ENCODE assay signal across 23 cellular contexts in genomic region chr3:125302932-125303331, GRCh38.
A peak's percentile ranks its signal among the peaks of the same experiment; 100 is the strongest.
DNase-seq lines count a peak whose midpoint lies in the region; ATAC-seq and TF ChIP-seq lines count a peak whose summit lies in the region.
"Had no signal": no experiment of that assay in that cellular context is flagged by ENCODE, and none has a peak within 500 bp of the region (broad histone marks: within the 10 kb centered on the region; RNA-seq: fewer than 3 reads in every experiment).

No MANE protein-coding gene starts in this region.

- peaks cover 20% of the 10 kb centered on the region for H3F3A ChIP-seq in SK-N-SH (replicated peaks; ENCODE audit: insufficient read depth)

- H3K36me3 ChIP-seq in fibroblast of lung (ENCODE audit: control insufficient read depth, insufficient read depth, low read length) (peaks cover 4% of the 10 kb centered on the region), SK-N-SH (replicated peaks in 1 of 2; ENCODE audit: control insufficient read depth in 1 of 2, insufficient read depth in 2 of 2, low read length in 1 of 2) (peaks cover 0 to 14% of the 10 kb centered on the region in 2 experiments), left ventricle myocardium inferior (peaks cover 7% of the 10 kb centered on the region)

- H3K4me3 Mint-ChIP-seq in HFFc6 (peak overlapping the region; percentile 5; the same call in 1 of the 2 replicates), neural crest cell (no peak overlapping the region)

- H3K4me2 ChIP-seq in fibroblast of lung (ENCODE audit: extremely low read depth, insufficient read depth, low read length) (no peak overlapping the region), SK-N-SH (no peak overlapping the region)

- H3K9ac ChIP-seq in fibroblast of lung (ENCODE audit: insufficient read depth, low read length) (no peak overlapping the region), SK-N-SH (no peak overlapping the region)

- H4K20me1 ChIP-seq in fibroblast of lung (ENCODE audit: control insufficient read depth, extremely low read depth, insufficient read depth, low read length) (no peaks in the 10 kb centered on the region), SK-N-SH (ENCODE audit: insufficient read depth) (no peaks in the 10 kb centered on the region)

- H3K27ac ChIP-seq in fibroblast of lung (ENCODE audit: insufficient read depth, low read length) (peak overlapping the region; percentile 44), SK-N-SH (ENCODE audit: low read depth in 2 of 2, low read length in 1 of 2) (no peak overlapping the region), left ventricle myocardium inferior (replicated peaks) (no peak overlapping the region)
- H3K27ac ChIP-seq: HL-60, RWPE1 had no signal

- H3K4me1 Mint-ChIP-seq in HFFc6 (ENCODE audit: low read depth) = peaks cover 63% of the 10 kb centered on the region
- H3K4me1 Mint-ChIP-seq in neural crest cell = no peaks in the 10 kb centered on the region

- H3K36me3 Mint-ChIP-seq in HFFc6 (ENCODE audit: low read depth) (peaks cover 35% of the 10 kb centered on the region), neural crest cell (ENCODE audit: low read depth) (peaks cover 20% of the 10 kb centered on the region)

- 94% methylated on average over 3 of the region's 3 CpGs for WGBS in SK-N-SH (ENCODE audit: low lambda C conversion rate)

- POLR2A ChIA-PET in SK-N-SH (lab: Yijun Ruan, JAX) = no interaction called here

- no peaks in the 10 kb centered on the region for H3K9me3 Mint-ChIP-seq in HFFc6
- H3K9me3 Mint-ChIP-seq in neural crest cell = peaks cover 2% of the 10 kb centered on the region

- H3K27me3 Mint-ChIP-seq in HFFc6 (ENCODE audit: insufficient read depth) (0 out of 2 replicates have a peak, but pooled peaks cover 2% of the 10 kb centered on the region), neural crest cell (ENCODE audit: low read depth) (no peaks in the 10 kb centered on the region)
- H3K27me3 Mint-ChIP-seq: CD4-positive, alpha-beta memory T cell had no signal

- TF ChIP-seq RAD21 in SK-N-SH (IDR thresholded peaks at IDR 0.05; ENCODE audit: low read length) = no peak

- no peak for TF ChIP-seq EP300 in SK-N-SH (IDR thresholded peaks at IDR 0.05; ENCODE audit: borderline replicate concordance in 1 of 2, low read depth in 1 of 2, low read length in 1 of 2)

- peak overlapping the region; percentile 73 for H3K27ac Mint-ChIP-seq in HFFc6
- H3K27ac Mint-ChIP-seq in neural crest cell (ENCODE audit: unreplicated experiment) = peak overlapping the region; percentile 74
- H3K27ac Mint-ChIP-seq: CD4-positive, alpha-beta memory T cell had no signal

- DNase-seq in HFFc6 = no peak
- DNase-seq in fibroblast of lung (ENCODE audit: low read depth in 2 of 2) = no peak
- no peak for DNase-seq in neural crest cell (ENCODE audit: low read depth, low spot score)
- no peak for DNase-seq in SK-N-SH
- DNase-seq in left ventricle myocardium inferior = no peak
- no peak for DNase-seq in RPMI8226
- DNase-seq: C1 segment of cervical spinal cord; CD4-positive, alpha-beta memory T cell; COR-L47; DMS53; GF-D8; GOT3; Karpas-422; NCI-H1092; NCI-H1417 treated with DMSO at 0.1 percent for 48 hours; NCI-H1694 treated with DMSO at 0.1 percent for 48 hours; NCI-H2081; NCI-H2227 treated with DMSO at 0.1 percent for 48 hours; SHP77 had no signal

- no peaks in the 10 kb centered on the region for H3K9me2 ChIP-seq in SK-N-SH

- no peak for TF ChIP-seq CTCF in HFFc6 (IDR thresholded peaks at IDR 0.05)
- TF ChIP-seq CTCF in fibroblast of lung (conservative IDR thresholded peaks at IDR 0.05 in 1 of 2, IDR thresholded peaks at IDR 0.05 in 1 of 2; ENCODE audit: low read depth in 1 of 2, low read length in 2 of 2) = no peak
- no peak for TF ChIP-seq CTCF in neural crest cell (conservative IDR thresholded peaks at IDR 0.05)
- no peak for TF ChIP-seq CTCF in SK-N-SH (IDR thresholded peaks at IDR 0.05)
- no peak for TF ChIP-seq CTCF in left ventricle myocardium inferior (IDR thresholded peaks at IDR 0.05; ENCODE audit: borderline replicate concordance)

- H3K79me2 ChIP-seq in fibroblast of lung (ENCODE audit: control insufficient read depth, insufficient read depth, low read length) (peaks cover 43% of the 10 kb centered on the region), SK-N-SH (ENCODE audit: insufficient read depth) (peaks cover 91% of the 10 kb centered on the region)

- CTCF ChIA-PET in SK-N-SH (lab: Yijun Ruan, JAX) = interaction anchor here (1.0 kb wide), 1 partner anchor 11 kb away, joined by 3 read pairs; no protein-coding TSS in a partner anchor

- H3K27me3 ChIP-seq in fibroblast of lung (ENCODE audit: control insufficient read depth, insufficient read depth, low read length) = no peaks in the 10 kb centered on the region
- no peaks in the 10 kb centered on the region for H3K27me3 ChIP-seq in SK-N-SH (ENCODE audit: insufficient read depth)
- H3K27me3 ChIP-seq in left ventricle myocardium inferior (ENCODE audit: low read depth) = no peaks in the 10 kb centered on the region

- ATAC-seq in GM18520 (IDR thresholded peaks at IDR 0.05; ENCODE audit: unreplicated experiment) = no peak
- ATAC-seq: HCT116 had no signal

- H2AFZ ChIP-seq in fibroblast of lung (ENCODE audit: low read length) = no peak overlapping the region
- H2AFZ ChIP-seq in SK-N-SH (ENCODE audit: low read depth) = no peak overlapping the region

- intact Hi-C loops in left ventricle myocardium inferior (cut with micrococcal nuclease) = no loop called here

- no peak overlapping the region for H3K4me3 ChIP-seq in fibroblast of lung (replicated peaks in 1 of 4; ENCODE audit: control extremely low read depth in 1 of 4, insufficient read depth in 1 of 4, low read depth in 3 of 4, low read length in 4 of 4)
- no peak overlapping the region for H3K4me3 ChIP-seq in SK-N-SH (ENCODE audit: low read depth in 2 of 2, low read length in 1 of 2)
- no peak overlapping the region for H3K4me3 ChIP-seq in left ventricle myocardium inferior

- peaks cover 5% of the 10 kb centered on the region for H3K4me1 ChIP-seq in fibroblast of lung (ENCODE audit: control insufficient read depth, extremely low read depth, insufficient read depth, low read length)
- H3K4me1 ChIP-seq in SK-N-SH (ENCODE audit: control insufficient read depth in 1 of 2, insufficient read depth in 2 of 2, low read depth in 1 of 2, low read length in 1 of 2) = peaks cover 0 to 10% of the 10 kb centered on the region in 2 experiments; a peak in 2 of 4 replicates
- H3K4me1 ChIP-seq in left ventricle myocardium inferior = peaks cover 30% of the 10 kb centered on the region

- H3K9me3 ChIP-seq in fibroblast of lung (ENCODE audit: control insufficient read depth, insufficient read depth, low read depth, low read length) (no peaks in the 10 kb centered on the region), SK-N-SH (no peaks in the 10 kb centered on the region), left ventricle myocardium inferior (replicated peaks) (no peaks in the 10 kb centered on the region)

TF ChIP-seq in SK-N-SH, 30 proteins besides CTCF, POLR2A, EP300 and RAD21 (continues in another document):
- no peak for TF ChIP-seq TEAD4 (IDR thresholded peaks at IDR 0.05; ENCODE audit: borderline replicate concordance, insufficient read depth)
- TF ChIP-seq RFX5 (IDR thresholded peaks at IDR 0.05; ENCODE audit: low read length) = no peak
- TF ChIP-seq, protein P1, sequence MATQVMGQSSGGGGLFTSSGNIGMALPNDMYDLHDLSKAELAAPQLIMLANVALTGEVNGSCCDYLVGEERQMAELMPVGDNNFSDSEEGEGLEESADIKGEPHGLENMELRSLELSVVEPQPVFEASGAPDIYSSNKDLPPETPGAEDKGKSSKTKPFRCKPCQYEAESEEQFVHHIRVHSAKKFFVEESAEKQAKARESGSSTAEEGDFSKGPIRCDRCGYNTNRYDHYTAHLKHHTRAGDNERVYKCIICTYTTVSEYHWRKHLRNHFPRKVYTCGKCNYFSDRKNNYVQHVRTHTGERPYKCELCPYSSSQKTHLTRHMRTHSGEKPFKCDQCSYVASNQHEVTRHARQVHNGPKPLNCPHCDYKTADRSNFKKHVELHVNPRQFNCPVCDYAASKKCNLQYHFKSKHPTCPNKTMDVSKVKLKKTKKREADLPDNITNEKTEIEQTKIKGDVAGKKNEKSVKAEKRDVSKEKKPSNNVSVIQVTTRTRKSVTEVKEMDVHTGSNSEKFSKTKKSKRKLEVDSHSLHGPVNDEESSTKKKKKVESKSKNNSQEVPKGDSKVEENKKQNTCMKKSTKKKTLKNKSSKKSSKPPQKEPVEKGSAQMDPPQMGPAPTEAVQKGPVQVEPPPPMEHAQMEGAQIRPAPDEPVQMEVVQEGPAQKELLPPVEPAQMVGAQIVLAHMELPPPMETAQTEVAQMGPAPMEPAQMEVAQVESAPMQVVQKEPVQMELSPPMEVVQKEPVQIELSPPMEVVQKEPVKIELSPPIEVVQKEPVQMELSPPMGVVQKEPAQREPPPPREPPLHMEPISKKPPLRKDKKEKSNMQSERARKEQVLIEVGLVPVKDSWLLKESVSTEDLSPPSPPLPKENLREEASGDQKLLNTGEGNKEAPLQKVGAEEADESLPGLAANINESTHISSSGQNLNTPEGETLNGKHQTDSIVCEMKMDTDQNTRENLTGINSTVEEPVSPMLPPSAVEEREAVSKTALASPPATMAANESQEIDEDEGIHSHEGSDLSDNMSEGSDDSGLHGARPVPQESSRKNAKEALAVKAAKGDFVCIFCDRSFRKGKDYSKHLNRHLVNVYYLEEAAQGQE (IDR thresholded peaks at IDR 0.05; ENCODE audit: low read depth, low read length) = no peak
- TF ChIP-seq EZH2phosphoT487 (IDR thresholded peaks at IDR 0.05; ENCODE audit: borderline replicate concordance, low read depth) = no peak
- TF ChIP-seq RCOR1 (IDR thresholded peaks at IDR 0.05; ENCODE audit: low read length) = no peak
- no peak for TF ChIP-seq GABPA (IDR thresholded peaks at IDR 0.05; ENCODE audit: low read depth)
- TF ChIP-seq, protein P2, sequence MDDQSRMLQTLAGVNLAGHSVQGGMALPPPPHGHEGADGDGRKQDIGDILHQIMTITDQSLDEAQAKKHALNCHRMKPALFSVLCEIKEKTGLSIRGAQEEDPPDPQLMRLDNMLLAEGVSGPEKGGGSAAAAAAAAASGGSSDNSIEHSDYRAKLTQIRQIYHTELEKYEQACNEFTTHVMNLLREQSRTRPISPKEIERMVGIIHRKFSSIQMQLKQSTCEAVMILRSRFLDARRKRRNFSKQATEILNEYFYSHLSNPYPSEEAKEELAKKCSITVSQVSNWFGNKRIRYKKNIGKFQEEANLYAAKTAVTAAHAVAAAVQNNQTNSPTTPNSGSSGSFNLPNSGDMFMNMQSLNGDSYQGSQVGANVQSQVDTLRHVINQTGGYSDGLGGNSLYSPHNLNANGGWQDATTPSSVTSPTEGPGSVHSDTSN (IDR thresholded peaks at IDR 0.05) = no peak
